ENCODE assay signal across 1 cellular context in the genomic region with DNA sequence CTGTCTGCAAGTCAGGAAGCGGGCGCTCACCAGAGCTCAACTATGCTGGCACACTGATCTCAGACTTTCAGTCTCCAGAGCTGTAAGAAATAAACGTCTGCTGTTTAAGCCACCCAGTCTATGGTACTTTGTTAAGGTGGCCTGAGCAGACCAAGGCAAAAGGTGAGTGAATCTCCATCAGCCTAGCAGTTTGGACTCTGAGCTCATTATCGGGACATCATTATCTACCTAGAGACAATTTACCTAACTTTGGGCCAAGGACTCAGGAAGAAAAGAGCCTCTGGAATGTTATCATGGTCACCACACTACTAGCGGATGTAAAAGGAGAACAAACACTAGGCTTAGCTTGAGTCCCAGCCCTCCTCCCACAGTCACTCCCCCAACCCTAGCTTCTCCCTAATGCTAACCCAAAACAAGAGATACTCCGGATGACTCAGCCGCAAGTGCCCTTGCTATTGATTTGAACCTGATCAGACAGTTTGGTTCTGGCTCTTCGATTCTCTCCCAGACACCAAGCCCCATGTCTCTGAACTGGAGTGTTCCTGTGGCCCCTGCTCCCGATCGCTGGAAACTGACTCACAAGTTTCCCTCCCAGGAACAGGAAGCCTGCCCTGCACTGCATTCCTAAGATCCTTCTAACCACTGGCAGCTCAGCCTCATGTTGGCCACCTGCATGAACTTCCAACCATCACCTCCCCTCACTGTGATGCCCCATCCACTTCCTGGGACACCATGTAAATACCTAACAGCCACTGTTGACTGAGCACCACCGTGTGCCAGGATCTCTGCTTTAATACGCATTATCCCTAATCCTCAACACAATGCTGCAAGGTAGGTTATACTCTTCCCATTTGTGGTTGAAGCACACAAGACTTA.
TF ChIP-seq lines count a peak whose summit lies in the region.

No MANE protein-coding gene starts in this region.

TF ChIP-seq in HepG2, 621 proteins besides CTCF, POLR2A, EP300 and RAD21 (continued from another document and continues in another):
- TF ChIP-seq, protein P1, sequence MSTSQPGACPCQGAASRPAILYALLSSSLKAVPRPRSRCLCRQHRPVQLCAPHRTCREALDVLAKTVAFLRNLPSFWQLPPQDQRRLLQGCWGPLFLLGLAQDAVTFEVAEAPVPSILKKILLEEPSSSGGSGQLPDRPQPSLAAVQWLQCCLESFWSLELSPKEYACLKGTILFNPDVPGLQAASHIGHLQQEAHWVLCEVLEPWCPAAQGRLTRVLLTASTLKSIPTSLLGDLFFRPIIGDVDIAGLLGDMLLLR (CRISPR knock-in tag; IDR thresholded peaks at IDR 0.05), result no peak
- TF ChIP-seq, protein P2, sequence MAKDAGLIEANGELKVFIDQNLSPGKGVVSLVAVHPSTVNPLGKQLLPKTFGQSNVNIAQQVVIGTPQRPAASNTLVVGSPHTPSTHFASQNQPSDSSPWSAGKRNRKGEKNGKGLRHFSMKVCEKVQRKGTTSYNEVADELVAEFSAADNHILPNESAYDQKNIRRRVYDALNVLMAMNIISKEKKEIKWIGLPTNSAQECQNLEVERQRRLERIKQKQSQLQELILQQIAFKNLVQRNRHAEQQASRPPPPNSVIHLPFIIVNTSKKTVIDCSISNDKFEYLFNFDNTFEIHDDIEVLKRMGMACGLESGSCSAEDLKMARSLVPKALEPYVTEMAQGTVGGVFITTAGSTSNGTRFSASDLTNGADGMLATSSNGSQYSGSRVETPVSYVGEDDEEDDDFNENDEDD (CRISPR knock-in tag; IDR thresholded peaks at IDR 0.05; ENCODE audit: borderline replicate concordance), result 0 out of 2 replicates have a peak, but pooled peaks have one; percentile 11
- no peak for TF ChIP-seq ZNF138 (CRISPR knock-in tag; IDR thresholded peaks at IDR 0.05; ENCODE audit: low read depth)
- TF ChIP-seq, protein P3, sequence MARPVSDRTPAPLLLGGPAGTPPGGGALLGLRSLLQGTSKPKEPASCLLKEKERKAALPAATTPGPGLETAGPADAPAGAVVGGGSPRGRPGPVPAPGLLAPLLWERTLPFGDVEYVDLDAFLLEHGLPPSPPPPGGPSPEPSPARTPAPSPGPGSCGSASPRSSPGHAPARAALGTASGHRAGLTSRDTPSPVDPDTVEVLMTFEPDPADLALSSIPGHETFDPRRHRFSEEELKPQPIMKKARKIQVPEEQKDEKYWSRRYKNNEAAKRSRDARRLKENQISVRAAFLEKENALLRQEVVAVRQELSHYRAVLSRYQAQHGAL (CRISPR knock-in tag; IDR thresholded peaks at IDR 0.05; ENCODE audit: not compliant biosample characterization), result no peak
- TF ChIP-seq ZNF224 (CRISPR knock-in tag; IDR thresholded peaks at IDR 0.05), result no peak
- no peak for TF ChIP-seq HNRNPH1 (optimal IDR thresholded peaks at IDR 0.05; ENCODE audit: low read depth, low read length)
- TF ChIP-seq, protein P4, sequence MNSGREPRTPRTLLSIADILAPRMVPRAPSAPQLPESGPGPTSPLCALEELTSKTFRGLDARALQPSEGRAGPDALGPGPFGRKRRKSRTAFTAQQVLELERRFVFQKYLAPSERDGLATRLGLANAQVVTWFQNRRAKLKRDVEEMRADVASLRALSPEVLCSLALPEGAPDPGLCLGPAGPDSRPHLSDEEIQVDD (CRISPR knock-in tag; IDR thresholded peaks at IDR 0.05; ENCODE audit: borderline replicate concordance), result no peak
- TF ChIP-seq ZNF260 (CRISPR knock-in tag; IDR thresholded peaks at IDR 0.05; ENCODE audit: borderline replicate concordance, low read depth), result no peak
- TF ChIP-seq, protein P5, sequence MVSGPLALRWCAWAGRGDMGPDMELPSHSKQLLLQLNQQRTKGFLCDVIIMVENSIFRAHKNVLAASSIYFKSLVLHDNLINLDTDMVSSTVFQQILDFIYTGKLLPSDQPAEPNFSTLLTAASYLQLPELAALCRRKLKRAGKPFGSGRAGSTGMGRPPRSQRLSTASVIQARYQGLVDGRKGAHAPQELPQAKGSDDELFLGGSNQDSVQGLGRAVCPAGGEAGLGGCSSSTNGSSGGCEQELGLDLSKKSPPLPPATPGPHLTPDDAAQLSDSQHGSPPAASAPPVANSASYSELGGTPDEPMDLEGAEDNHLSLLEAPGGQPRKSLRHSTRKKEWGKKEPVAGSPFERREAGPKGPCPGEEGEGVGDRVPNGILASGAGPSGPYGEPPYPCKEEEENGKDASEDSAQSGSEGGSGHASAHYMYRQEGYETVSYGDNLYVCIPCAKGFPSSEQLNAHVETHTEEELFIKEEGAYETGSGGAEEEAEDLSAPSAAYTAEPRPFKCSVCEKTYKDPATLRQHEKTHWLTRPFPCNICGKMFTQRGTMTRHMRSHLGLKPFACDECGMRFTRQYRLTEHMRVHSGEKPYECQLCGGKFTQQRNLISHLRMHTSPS (CRISPR knock-in tag; IDR thresholded peaks at IDR 0.05; ENCODE audit: low read depth), result peak; percentile 82
- TF ChIP-seq, protein P6, sequence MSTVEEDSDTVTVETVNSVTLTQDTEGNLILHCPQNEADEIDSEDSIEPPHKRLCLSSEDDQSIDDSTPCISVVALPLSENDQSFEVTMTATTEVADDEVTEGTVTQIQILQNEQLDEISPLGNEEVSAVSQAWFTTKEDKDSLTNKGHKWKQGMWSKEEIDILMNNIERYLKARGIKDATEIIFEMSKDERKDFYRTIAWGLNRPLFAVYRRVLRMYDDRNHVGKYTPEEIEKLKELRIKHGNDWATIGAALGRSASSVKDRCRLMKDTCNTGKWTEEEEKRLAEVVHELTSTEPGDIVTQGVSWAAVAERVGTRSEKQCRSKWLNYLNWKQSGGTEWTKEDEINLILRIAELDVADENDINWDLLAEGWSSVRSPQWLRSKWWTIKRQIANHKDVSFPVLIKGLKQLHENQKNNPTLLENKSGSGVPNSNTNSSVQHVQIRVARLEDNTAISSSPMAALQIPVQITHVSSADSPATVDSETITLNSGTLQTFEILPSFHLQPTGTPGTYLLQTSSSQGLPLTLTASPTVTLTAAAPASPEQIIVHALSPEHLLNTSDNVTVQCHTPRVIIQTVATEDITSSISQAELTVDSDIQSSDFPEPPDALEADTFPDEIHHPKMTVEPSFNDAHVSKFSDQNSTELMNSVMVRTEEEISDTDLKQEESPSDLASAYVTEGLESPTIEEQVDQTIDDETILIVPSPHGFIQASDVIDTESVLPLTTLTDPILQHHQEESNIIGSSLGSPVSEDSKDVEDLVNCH (CRISPR knock-in tag; IDR thresholded peaks at IDR 0.05), result no peak
- no peak for TF ChIP-seq ZNF136 (CRISPR knock-in tag; IDR thresholded peaks at IDR 0.05; ENCODE audit: low read depth)
- TF ChIP-seq, protein P7, sequence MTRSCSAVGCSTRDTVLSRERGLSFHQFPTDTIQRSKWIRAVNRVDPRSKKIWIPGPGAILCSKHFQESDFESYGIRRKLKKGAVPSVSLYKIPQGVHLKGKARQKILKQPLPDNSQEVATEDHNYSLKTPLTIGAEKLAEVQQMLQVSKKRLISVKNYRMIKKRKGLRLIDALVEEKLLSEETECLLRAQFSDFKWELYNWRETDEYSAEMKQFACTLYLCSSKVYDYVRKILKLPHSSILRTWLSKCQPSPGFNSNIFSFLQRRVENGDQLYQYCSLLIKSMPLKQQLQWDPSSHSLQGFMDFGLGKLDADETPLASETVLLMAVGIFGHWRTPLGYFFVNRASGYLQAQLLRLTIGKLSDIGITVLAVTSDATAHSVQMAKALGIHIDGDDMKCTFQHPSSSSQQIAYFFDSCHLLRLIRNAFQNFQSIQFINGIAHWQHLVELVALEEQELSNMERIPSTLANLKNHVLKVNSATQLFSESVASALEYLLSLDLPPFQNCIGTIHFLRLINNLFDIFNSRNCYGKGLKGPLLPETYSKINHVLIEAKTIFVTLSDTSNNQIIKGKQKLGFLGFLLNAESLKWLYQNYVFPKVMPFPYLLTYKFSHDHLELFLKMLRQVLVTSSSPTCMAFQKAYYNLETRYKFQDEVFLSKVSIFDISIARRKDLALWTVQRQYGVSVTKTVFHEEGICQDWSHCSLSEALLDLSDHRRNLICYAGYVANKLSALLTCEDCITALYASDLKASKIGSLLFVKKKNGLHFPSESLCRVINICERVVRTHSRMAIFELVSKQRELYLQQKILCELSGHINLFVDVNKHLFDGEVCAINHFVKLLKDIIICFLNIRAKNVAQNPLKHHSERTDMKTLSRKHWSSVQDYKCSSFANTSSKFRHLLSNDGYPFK (CRISPR knock-in tag; IDR thresholded peaks at IDR 0.05; ENCODE audit: borderline replicate concordance), result no peak
- TF ChIP-seq TCF7L2 (IDR thresholded peaks at IDR 0.05; ENCODE audit: low read depth, low read length), result no peak
- no peak for TF ChIP-seq ZNF775 (CRISPR knock-in tag; IDR thresholded peaks at IDR 0.05; ENCODE audit: borderline replicate concordance)
- TF ChIP-seq ZMYM2 (CRISPR knock-in tag; IDR thresholded peaks at IDR 0.05), result 0 out of 2 replicates have a peak, but pooled peaks have one; percentile 48
- no peak; the same call in 1 of the 2 replicates for TF ChIP-seq JUNB (CRISPR knock-in tag; IDR thresholded peaks at IDR 0.05; ENCODE audit: borderline replicate concordance)
- TF ChIP-seq, protein P8, sequence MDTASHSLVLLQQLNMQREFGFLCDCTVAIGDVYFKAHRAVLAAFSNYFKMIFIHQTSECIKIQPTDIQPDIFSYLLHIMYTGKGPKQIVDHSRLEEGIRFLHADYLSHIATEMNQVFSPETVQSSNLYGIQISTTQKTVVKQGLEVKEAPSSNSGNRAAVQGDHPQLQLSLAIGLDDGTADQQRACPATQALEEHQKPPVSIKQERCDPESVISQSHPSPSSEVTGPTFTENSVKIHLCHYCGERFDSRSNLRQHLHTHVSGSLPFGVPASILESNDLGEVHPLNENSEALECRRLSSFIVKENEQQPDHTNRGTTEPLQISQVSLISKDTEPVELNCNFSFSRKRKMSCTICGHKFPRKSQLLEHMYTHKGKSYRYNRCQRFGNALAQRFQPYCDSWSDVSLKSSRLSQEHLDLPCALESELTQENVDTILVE (CRISPR knock-in tag; IDR thresholded peaks at IDR 0.05), result no peak; the same call in 1 of the 2 replicates
- TF ChIP-seq ZFP37 (CRISPR knock-in tag; IDR thresholded peaks at IDR 0.05; ENCODE audit: borderline replicate concordance), result 0 out of 2 replicates have a peak, but pooled peaks have one; percentile 57
- TF ChIP-seq TEAD2 (CRISPR knock-in tag; IDR thresholded peaks at IDR 0.05), result no peak
- TF ChIP-seq, protein P9, sequence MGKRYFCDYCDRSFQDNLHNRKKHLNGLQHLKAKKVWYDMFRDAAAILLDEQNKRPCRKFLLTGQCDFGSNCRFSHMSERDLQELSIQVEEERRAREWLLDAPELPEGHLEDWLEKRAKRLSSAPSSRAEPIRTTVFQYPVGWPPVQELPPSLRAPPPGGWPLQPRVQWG (CRISPR knock-in tag; IDR thresholded peaks at IDR 0.05; ENCODE audit: borderline replicate concordance, low read depth), result no peak
- TF ChIP-seq ZNF337 (CRISPR knock-in tag; IDR thresholded peaks at IDR 0.05; ENCODE audit: borderline replicate concordance, low read depth), result peak; percentile 73; the same call in 1 of the 2 replicates
- no peak for TF ChIP-seq KLF6 (CRISPR knock-in tag; IDR thresholded peaks at IDR 0.05)
- TF ChIP-seq U2AF1 (optimal IDR thresholded peaks at IDR 0.05; ENCODE audit: low read depth, low read length), result no peak
- no peak for TF ChIP-seq ZZZ3 (CRISPR knock-in tag; IDR thresholded peaks at IDR 0.05; ENCODE audit: borderline replicate concordance)
- no peak for TF ChIP-seq SP2 (CRISPR knock-in tag; IDR thresholded peaks at IDR 0.05)
- TF ChIP-seq ATRX (CRISPR knock-in tag; IDR thresholded peaks at IDR 0.05; ENCODE audit: borderline replicate concordance), result no peak
- TF ChIP-seq, protein P10, sequence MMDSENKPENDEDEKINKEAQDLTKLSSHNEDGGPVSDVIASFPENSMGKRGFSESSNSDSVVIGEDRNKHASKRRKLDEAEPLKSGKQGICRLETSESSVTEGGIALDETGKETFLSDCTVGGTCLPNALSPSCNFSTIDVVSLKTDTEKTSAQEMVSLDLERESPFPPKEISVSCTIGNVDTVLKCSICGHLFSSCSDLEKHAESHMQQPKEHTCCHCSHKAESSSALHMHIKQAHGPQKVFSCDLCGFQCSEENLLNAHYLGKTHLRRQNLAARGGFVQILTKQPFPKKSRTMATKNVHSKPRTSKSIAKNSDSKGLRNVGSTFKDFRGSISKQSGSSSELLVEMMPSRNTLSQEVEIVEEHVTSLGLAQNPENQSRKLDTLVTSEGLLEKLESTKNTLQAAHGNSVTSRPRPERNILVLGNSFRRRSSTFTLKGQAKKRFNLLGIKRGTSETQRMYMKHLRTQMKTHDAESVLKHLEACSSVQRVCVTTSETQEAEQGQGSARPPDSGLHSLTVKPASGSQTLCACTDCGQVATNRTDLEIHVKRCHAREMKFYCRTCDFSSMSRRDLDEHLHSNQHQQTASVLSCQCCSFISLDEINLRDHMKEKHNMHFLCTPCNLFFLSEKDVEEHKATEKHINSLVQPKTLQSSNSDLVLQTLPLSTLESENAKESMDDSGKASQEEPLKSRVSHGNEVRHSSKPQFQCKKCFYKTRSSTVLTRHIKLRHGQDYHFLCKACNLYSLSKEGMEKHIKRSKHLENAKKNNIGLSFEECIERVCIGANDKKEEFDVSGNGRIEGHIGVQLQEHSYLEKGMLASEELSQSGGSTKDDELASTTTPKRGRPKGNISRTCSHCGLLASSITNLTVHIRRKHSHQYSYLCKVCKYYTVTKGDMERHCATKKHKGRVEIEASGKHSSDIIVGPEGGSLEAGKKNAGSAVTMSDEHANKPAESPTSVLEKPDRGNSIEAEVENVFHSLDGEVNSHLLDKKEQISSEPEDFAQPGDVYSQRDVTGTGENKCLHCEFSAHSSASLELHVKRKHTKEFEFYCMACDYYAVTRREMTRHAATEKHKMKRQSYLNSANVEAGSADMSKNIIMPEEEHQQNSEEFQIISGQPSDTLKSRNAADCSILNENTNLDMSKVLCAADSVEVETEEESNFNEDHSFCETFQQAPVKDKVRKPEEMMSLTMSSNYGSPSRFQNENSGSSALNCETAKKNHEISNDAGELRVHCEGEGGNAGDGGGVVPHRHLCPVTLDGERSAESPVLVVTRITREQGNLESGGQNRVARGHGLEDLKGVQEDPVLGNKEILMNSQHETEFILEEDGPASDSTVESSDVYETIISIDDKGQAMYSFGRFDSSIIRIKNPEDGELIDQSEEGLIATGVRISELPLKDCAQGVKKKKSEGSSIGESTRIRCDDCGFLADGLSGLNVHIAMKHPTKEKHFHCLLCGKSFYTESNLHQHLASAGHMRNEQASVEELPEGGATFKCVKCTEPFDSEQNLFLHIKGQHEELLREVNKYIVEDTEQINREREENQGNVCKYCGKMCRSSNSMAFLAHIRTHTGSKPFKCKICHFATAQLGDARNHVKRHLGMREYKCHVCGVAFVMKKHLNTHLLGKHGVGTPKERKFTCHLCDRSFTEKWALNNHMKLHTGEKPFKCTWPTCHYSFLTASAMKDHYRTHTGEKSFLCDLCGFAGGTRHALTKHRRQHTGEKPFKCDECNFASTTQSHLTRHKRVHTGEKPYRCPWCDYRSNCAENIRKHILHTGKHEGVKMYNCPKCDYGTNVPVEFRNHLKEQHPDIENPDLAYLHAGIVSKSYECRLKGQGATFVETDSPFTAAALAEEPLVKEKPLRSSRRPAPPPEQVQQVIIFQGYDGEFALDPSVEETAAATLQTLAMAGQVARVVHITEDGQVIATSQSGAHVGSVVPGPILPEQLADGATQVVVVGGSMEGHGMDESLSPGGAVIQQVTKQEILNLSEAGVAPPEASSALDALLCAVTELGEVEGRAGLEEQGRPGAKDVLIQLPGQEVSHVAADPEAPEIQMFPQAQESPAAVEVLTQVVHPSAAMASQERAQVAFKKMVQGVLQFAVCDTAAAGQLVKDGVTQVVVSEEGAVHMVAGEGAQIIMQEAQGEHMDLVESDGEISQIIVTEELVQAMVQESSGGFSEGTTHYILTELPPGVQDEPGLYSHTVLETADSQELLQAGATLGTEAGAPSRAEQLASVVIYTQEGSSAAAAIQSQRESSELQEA (CRISPR knock-in tag; IDR thresholded peaks at IDR 0.05; ENCODE audit: not compliant biosample characterization), result no peak
